ENCODE assay signal across 1 cellular context in the genomic region with DNA sequence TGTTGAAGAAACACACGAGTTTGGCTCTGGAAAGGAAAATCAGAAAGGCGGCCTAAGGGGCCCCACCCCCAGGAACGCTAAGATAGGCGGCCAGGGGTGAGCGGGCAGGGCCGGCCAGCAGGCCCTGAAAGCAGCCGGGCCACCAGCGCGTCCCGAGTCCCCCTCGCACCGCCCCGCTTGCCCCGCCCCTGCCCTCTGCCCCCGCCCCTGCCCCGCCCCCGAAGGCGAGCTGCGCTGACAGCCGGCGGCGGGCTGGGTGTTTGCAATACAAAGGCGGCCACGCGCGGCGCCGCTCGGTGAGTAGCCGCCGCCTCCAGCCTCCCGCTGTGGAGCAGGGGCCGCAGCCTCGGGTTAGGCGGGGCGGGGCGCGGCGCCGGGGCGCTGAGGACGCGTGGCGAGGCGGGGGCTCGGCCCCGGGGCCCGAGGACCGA.
A peak's percentile ranks its signal among the peaks of the same experiment; 100 is the strongest.
TF ChIP-seq lines count a peak whose summit lies in the region.

A gene with protein sequence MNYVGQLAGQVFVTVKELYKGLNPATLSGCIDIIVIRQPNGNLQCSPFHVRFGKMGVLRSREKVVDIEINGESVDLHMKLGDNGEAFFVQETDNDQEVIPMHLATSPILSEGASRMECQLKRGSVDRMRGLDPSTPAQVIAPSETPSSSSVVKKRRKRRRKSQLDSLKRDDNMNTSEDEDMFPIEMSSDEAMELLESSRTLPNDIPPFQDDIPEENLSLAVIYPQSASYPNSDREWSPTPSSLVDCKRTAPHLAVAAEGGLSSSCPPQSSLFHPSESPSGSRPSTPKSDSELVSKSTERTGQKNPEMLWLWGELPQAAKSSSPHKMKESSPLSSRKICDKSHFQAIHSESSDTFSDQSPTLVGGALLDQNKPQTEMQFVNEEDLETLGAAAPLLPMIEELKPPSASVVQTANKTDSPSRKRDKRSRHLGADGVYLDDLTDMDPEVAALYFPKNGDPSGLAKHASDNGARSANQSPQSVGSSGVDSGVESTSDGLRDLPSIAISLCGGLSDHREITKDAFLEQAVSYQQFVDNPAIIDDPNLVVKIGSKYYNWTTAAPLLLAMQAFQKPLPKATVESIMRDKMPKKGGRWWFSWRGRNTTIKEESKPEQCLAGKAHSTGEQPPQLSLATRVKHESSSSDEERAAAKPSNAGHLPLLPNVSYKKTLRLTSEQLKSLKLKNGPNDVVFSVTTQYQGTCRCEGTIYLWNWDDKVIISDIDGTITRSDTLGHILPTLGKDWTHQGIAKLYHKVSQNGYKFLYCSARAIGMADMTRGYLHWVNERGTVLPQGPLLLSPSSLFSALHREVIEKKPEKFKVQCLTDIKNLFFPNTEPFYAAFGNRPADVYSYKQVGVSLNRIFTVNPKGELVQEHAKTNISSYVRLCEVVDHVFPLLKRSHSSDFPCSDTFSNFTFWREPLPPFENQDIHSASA (plus strand): TSS at position 257 of the 431 bp plus-strand sequence. CDS start 18,910 bp downstream, outside the sequence.

TF ChIP-seq in SK-N-SH, 30 proteins besides CTCF, POLR2A, EP300 and RAD21 (continued from another document):
- TF ChIP-seq, protein P1, sequence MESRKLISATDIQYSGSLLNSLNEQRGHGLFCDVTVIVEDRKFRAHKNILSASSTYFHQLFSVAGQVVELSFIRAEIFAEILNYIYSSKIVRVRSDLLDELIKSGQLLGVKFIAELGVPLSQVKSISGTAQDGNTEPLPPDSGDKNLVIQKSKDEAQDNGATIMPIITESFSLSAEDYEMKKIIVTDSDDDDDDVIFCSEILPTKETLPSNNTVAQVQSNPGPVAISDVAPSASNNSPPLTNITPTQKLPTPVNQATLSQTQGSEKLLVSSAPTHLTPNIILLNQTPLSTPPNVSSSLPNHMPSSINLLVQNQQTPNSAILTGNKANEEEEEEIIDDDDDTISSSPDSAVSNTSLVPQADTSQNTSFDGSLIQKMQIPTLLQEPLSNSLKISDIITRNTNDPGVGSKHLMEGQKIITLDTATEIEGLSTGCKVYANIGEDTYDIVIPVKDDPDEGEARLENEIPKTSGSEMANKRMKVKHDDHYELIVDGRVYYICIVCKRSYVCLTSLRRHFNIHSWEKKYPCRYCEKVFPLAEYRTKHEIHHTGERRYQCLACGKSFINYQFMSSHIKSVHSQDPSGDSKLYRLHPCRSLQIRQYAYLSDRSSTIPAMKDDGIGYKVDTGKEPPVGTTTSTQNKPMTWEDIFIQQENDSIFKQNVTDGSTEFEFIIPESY (IDR thresholded peaks at IDR 0.05; ENCODE audit: borderline replicate concordance, low read depth) = no peak
- TF ChIP-seq FOSL2 (IDR thresholded peaks at IDR 0.05; ENCODE audit: borderline replicate concordance, low read depth) (peak; percentile 21; the same call in 1 of the 2 replicates), PBX3 (IDR thresholded peaks at IDR 0.05) (0 out of 2 replicates have a peak, but pooled peaks have one; percentile 26), POLR2AphosphoS5 (IDR thresholded peaks at IDR 0.05; ENCODE audit: low read depth, low read length) (peak; percentile 76), SIN3A (IDR thresholded peaks at IDR 0.05; ENCODE audit: borderline replicate concordance, low read depth, low read length) (peak; percentile 96; the same call in 1 of the 2 replicates), NFIC (IDR thresholded peaks at IDR 0.05; ENCODE audit: borderline replicate concordance) (no peak)
- TF ChIP-seq, protein P2, sequence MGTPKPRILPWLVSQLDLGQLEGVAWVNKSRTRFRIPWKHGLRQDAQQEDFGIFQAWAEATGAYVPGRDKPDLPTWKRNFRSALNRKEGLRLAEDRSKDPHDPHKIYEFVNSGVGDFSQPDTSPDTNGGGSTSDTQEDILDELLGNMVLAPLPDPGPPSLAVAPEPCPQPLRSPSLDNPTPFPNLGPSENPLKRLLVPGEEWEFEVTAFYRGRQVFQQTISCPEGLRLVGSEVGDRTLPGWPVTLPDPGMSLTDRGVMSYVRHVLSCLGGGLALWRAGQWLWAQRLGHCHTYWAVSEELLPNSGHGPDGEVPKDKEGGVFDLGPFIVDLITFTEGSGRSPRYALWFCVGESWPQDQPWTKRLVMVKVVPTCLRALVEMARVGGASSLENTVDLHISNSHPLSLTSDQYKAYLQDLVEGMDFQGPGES (IDR thresholded peaks at IDR 0.05; ENCODE audit: low read depth, low read length) = no peak
- TF ChIP-seq, protein P3, sequence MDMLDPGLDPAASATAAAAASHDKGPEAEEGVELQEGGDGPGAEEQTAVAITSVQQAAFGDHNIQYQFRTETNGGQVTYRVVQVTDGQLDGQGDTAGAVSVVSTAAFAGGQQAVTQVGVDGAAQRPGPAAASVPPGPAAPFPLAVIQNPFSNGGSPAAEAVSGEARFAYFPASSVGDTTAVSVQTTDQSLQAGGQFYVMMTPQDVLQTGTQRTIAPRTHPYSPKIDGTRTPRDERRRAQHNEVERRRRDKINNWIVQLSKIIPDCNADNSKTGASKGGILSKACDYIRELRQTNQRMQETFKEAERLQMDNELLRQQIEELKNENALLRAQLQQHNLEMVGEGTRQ (IDR thresholded peaks at IDR 0.05; ENCODE audit: borderline replicate concordance, low read depth, low read length) = no peak
